2 cellular contexts compared by ENCODE assay signal in the genomic region with DNA sequence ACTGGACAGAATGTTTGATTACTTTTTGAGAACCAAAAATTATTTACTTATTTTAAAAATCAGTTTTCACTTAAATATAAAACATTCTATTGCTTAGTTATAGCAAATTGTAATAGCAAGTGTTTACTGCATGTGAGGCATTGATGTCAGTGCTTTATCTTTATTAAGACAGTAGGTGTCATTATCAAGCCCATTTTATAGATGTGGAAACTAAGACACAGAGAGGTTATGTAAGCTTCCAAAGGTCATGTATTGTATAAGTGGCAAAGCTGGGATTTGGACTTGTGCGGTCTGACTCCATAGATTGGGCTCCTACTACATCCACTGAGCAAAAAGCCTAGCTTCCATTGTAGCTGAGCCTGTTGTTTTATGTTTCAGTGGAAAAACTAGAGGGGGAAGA.
TF ChIP-seq lines count a peak whose summit lies in the region.

No MANE protein-coding gene starts in this region.

TF ChIP-seq in GM23338, 12 proteins besides CTCF, POLR2A, EP300 and RAD21 (continues in another document):
- TF ChIP-seq POLR2AphosphoS5 (IDR thresholded peaks at IDR 0.05; ENCODE audit: low read depth) = no peak
- TF ChIP-seq, protein P1, sequence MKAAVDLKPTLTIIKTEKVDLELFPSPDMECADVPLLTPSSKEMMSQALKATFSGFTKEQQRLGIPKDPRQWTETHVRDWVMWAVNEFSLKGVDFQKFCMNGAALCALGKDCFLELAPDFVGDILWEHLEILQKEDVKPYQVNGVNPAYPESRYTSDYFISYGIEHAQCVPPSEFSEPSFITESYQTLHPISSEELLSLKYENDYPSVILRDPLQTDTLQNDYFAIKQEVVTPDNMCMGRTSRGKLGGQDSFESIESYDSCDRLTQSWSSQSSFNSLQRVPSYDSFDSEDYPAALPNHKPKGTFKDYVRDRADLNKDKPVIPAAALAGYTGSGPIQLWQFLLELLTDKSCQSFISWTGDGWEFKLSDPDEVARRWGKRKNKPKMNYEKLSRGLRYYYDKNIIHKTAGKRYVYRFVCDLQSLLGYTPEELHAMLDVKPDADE (IDR thresholded peaks at IDR 0.05) = no peak
- TF ChIP-seq EZH2phosphoT487 (IDR thresholded peaks at IDR 0.05; ENCODE audit: unreplicated experiment) = no peak
- TF ChIP-seq ZNF114 (CRISPR knock-in tag; IDR thresholded peaks at IDR 0.05) = no peak
- no peak for TF ChIP-seq STAT1 (IDR thresholded peaks at IDR 0.05; ENCODE audit: unreplicated experiment)
- TF ChIP-seq, protein P2, sequence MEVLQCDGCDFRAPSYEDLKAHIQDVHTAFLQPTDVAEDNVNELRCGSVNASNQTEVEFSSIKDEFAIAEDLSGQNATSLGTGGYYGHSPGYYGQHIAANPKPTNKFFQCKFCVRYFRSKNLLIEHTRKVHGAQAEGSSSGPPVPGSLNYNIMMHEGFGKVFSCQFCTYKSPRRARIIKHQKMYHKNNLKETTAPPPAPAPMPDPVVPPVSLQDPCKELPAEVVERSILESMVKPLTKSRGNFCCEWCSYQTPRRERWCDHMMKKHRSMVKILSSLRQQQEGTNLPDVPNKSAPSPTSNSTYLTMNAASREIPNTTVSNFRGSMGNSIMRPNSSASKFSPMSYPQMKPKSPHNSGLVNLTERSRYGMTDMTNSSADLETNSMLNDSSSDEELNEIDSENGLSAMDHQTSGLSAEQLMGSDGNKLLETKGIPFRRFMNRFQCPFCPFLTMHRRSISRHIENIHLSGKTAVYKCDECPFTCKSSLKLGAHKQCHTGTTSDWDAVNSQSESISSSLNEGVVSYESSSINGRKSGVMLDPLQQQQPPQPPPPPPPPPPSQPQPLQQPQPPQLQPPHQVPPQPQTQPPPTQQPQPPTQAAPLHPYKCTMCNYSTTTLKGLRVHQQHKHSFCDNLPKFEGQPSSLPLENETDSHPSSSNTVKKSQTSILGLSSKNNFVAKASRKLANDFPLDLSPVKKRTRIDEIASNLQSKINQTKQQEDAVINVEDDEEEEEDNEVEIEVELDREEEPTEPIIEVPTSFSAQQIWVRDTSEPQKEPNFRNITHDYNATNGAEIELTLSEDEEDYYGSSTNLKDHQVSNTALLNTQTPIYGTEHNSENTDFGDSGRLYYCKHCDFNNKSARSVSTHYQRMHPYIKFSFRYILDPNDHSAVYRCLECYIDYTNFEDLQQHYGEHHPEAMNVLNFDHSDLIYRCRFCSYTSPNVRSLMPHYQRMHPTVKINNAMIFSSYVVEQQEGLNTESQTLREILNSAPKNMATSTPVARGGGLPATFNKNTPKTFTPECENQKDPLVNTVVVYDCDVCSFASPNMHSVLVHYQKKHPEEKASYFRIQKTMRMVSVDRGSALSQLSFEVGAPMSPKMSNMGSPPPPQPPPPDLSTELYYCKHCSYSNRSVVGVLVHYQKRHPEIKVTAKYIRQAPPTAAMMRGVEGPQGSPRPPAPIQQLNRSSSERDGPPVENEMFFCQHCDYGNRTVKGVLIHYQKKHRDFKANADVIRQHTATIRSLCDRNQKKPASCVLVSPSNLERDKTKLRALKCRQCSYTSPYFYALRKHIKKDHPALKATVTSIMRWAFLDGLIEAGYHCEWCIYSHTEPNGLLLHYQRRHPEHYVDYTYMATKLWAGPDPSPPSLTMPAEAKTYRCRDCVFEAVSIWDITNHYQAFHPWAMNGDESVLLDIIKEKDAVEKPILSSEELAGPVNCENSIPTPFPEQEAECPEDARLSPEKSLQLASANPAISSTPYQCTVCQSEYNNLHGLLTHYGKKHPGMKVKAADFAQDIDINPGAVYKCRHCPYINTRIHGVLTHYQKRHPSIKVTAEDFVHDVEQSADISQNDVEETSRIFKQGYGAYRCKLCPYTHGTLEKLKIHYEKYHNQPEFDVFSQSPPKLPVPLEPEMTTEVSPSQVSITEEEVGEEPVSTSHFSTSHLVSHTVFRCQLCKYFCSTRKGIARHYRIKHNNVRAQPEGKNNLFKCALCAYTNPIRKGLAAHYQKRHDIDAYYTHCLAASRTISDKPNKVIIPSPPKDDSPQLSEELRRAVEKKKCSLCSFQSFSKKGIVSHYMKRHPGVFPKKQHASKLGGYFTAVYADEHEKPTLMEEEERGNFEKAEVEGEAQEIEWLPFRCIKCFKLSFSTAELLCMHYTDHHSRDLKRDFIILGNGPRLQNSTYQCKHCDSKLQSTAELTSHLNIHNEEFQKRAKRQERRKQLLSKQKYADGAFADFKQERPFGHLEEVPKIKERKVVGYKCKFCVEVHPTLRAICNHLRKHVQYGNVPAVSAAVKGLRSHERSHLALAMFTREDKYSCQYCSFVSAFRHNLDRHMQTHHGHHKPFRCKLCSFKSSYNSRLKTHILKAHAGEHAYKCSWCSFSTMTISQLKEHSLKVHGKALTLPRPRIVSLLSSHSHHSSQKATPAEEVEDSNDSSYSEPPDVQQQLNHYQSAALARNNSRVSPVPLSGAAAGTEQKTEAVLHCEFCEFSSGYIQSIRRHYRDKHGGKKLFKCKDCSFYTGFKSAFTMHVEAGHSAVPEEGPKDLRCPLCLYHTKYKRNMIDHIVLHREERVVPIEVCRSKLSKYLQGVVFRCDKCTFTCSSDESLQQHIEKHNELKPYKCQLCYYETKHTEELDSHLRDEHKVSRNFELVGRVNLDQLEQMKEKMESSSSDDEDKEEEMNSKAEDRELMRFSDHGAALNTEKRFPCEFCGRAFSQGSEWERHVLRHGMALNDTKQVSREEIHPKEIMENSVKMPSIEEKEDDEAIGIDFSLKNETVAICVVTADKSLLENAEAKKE (CRISPR knock-in tag; IDR thresholded peaks at IDR 0.05) = no peak
- TF ChIP-seq JUNB (IDR thresholded peaks at IDR 0.05; ENCODE audit: unreplicated experiment) = no peak
- TF ChIP-seq REST (IDR thresholded peaks at IDR 0.05; ENCODE audit: unreplicated experiment) = no peak
- TF ChIP-seq ZNF331 (CRISPR knock-in tag; IDR thresholded peaks at IDR 0.05; ENCODE audit: low read depth) = no peak
- no peak for TF ChIP-seq CREB1 (CRISPR knock-in tag; IDR thresholded peaks at IDR 0.05; ENCODE audit: low read depth)

TF ChIP-seq in GM12878, 131 proteins besides CTCF, POLR2A, EP300 and RAD21:
- no peak for TF ChIP-seq YY1 (IDR thresholded peaks at IDR 0.05; ENCODE audit: low read depth, low read length)
- TF ChIP-seq HCFC1 (IDR thresholded peaks at IDR 0.05; ENCODE audit: low read length) = no peak
- TF ChIP-seq RELA (IDR thresholded peaks at IDR 0.05; ENCODE audit: borderline replicate concordance, partially characterized antibody) = no peak
- TF ChIP-seq, protein P3, sequence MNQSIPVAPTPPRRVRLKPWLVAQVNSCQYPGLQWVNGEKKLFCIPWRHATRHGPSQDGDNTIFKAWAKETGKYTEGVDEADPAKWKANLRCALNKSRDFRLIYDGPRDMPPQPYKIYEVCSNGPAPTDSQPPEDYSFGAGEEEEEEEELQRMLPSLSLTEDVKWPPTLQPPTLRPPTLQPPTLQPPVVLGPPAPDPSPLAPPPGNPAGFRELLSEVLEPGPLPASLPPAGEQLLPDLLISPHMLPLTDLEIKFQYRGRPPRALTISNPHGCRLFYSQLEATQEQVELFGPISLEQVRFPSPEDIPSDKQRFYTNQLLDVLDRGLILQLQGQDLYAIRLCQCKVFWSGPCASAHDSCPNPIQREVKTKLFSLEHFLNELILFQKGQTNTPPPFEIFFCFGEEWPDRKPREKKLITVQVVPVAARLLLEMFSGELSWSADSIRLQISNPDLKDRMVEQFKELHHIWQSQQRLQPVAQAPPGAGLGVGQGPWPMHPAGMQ (IDR thresholded peaks at IDR 0.05; ENCODE audit: borderline replicate concordance) = no peak
- TF ChIP-seq ZBTB33 (IDR thresholded peaks at IDR 0.05) = no peak
- no peak for TF ChIP-seq NFIC (IDR thresholded peaks at IDR 0.05; ENCODE audit: low read depth, low read length)
- no peak for TF ChIP-seq IRF4 (IDR thresholded peaks at IDR 0.05; ENCODE audit: low read depth, low read length)
- no peak for TF ChIP-seq ZZZ3 (IDR thresholded peaks at IDR 0.05; ENCODE audit: control insufficient read depth, insufficient read length, low read depth)
- TF ChIP-seq ASH2L (IDR thresholded peaks at IDR 0.05; ENCODE audit: borderline replicate concordance, low read depth) = no peak
- TF ChIP-seq JUND (IDR thresholded peaks at IDR 0.05; ENCODE audit: low read depth, low read length) = no peak
- no peak for TF ChIP-seq ZNF24 (IDR thresholded peaks at IDR 0.05)
- no peak for TF ChIP-seq MEF2B (IDR thresholded peaks at IDR 0.05; ENCODE audit: partially characterized antibody, poor library complexity, severe bottlenecking)
